9 cellular contexts compared by ENCODE assay signal in the genomic region with DNA sequence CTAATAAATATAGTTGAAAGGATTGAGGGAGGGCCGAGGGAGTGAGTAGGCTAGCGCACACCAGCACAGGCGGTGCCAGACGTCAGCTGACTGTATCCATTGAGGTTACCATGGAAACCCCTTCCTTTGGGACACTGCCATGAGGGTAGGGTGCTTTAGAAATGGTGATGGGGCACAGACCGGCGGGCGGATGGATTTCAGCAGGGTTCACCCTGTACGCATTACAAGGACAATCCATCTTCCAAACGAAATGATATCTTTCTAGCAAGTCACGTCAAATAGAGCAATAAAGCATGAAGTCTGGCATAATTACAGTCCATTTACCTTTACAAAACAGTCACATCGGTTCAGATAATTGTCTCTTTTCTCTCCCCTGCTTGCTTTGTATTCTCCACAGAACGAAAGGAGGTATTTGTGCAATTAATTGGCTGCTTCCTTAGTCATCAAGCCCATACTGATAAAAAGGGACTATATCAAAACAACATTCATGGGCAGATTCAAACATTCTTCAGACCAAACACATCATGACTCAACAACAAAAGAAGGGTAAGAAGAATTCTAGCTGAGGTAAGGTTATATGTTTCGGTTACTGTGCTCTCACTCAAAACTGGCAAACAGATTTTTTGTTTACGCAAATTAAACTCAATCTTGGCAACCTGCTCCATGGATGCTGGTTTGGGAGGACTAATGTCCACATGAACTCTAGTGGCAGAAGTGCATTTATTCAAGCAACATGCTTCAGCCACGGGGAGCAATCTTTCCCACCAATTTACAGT.
A peak's percentile ranks its signal among the peaks of the same experiment; 100 is the strongest.
DNase-seq lines count a peak whose midpoint lies in the region; ATAC-seq and TF ChIP-seq lines count a peak whose summit lies in the region.
"Had no signal": no experiment of that assay in that cellular context is flagged by ENCODE, and none has a peak within 500 bp of the region (broad histone marks: within the 10 kb centered on the region; RNA-seq: fewer than 3 reads in every experiment).

No MANE protein-coding gene starts in this region.

- peak; percentile 13 for DNase-seq in HT1080 (ENCODE audit: low read depth)
- DNase-seq in NCI-H446 treated with DMSO at 0.1 percent for 48 hours (lab: John Stamatoyannopoulos, UW) = peak; percentile 91
- peak; percentile 33 to 61 for DNase-seq in fibroblast of lung (ENCODE audit: low read depth in 2 of 2)
- peak; percentile 34 for DNase-seq in occipital lobe (lab: John Stamatoyannopoulos, UW)
- DNase-seq in activated T-cell treated with anti-CD3 and anti-CD28 coated beads, Interleukin-2, amount 50 U/mL, for 1 hour = no peak
- no peak for DNase-seq in Kasumi-1 (lab: John Stamatoyannopoulos, UW)
- DNase-seq in trophoblast cell = no peak
- DNase-seq: activated naive CD4-positive, alpha-beta T cell treated with Interleukin-2 at 50 U/mL for 16 hours had no signal

- WGBS in trophoblast cell (ENCODE audit: extremely low coverage, insufficient coverage, insufficient read length) = no CpG with 5 or more reads among the region's 15 CpGs

- H3K4me1 ChIP-seq in fibroblast of lung (ENCODE audit: control insufficient read depth, extremely low read depth, insufficient read depth, low read length) (no peaks in the 10 kb centered on the region), trophoblast cell (ENCODE audit: control insufficient read depth in 1 of 2, insufficient read depth in 2 of 2, low read length in 2 of 2) (no peaks in the 10 kb centered on the region)

- no peak overlapping the region for H3K4me3 ChIP-seq in fibroblast of lung (replicated peaks in 1 of 4; ENCODE audit: control extremely low read depth in 1 of 4, insufficient read depth in 1 of 4, low read depth in 3 of 4, low read length in 4 of 4)
- H3K4me3 ChIP-seq in trophoblast cell (ENCODE audit: low read depth, low read length) = no peak overlapping the region

- no peaks in the 10 kb centered on the region for H3K79me1 ChIP-seq in trophoblast cell (ENCODE audit: low read length)

- H2BK12ac ChIP-seq in trophoblast cell (ENCODE audit: low read length) = no peak overlapping the region

- no peak overlapping the region for H4K91ac ChIP-seq in trophoblast cell (ENCODE audit: low read depth, low read length)

- no peaks in the 10 kb centered on the region for H4K20me1 ChIP-seq in fibroblast of lung (ENCODE audit: control insufficient read depth, extremely low read depth, insufficient read depth, low read length)

- no peaks in the 10 kb centered on the region for H3K27me3 ChIP-seq in fibroblast of lung (ENCODE audit: control insufficient read depth, insufficient read depth, low read length)
- H3K27me3 ChIP-seq in trophoblast cell (ENCODE audit: insufficient read depth, low read length) = no peaks in the 10 kb centered on the region

- H2BK5ac ChIP-seq in trophoblast cell (ENCODE audit: low read depth, low read length, poor library complexity) = no peak overlapping the region

- no peak overlapping the region for H2AFZ ChIP-seq in fibroblast of lung (ENCODE audit: low read length)
- H2AFZ ChIP-seq in trophoblast cell (ENCODE audit: insufficient read depth, low read length, poor library complexity) = no peak overlapping the region

- ATAC-seq in GM19455 (IDR thresholded peaks at IDR 0.05; ENCODE audit: unreplicated experiment) = no peak

- H3K36me3 ChIP-seq in fibroblast of lung (ENCODE audit: control insufficient read depth, insufficient read depth, low read length) = no peaks in the 10 kb centered on the region
- H3K36me3 ChIP-seq in trophoblast cell (ENCODE audit: control insufficient read depth in 1 of 2, insufficient read depth in 2 of 2, low read length in 2 of 2) = no peaks in the 10 kb centered on the region

- H3K4ac ChIP-seq in trophoblast cell (ENCODE audit: low read depth, low read length) = no peak overlapping the region

- H3K79me2 ChIP-seq in fibroblast of lung (ENCODE audit: control insufficient read depth, insufficient read depth, low read length) (no peaks in the 10 kb centered on the region), trophoblast cell (ENCODE audit: control insufficient read depth, insufficient read depth, low read length, poor library complexity) (no peaks in the 10 kb centered on the region)

- no peak overlapping the region for H3K9ac ChIP-seq in fibroblast of lung (ENCODE audit: insufficient read depth, low read length)
- H3K9ac ChIP-seq in trophoblast cell (ENCODE audit: low read length) = no peak overlapping the region

- H3K18ac ChIP-seq in trophoblast cell (ENCODE audit: low read length) = no peak overlapping the region

- no peaks in the 10 kb centered on the region for H3K9me3 ChIP-seq in fibroblast of lung (ENCODE audit: control insufficient read depth, insufficient read depth, low read depth, low read length)
- no peaks in the 10 kb centered on the region for H3K9me3 ChIP-seq in trophoblast cell (ENCODE audit: insufficient read depth, low read depth, low read length)

- no peak overlapping the region for H2BK120ac ChIP-seq in trophoblast cell (ENCODE audit: insufficient read depth, low read length, poor library complexity)

- no peak overlapping the region for H4K12ac ChIP-seq in trophoblast cell (ENCODE audit: low read depth, low read length)

- no peak overlapping the region for H3K14ac ChIP-seq in trophoblast cell (ENCODE audit: low read length)

- no peak overlapping the region for H3K23ac ChIP-seq in trophoblast cell (ENCODE audit: low read length)

- no peak for TF ChIP-seq CTCF in fibroblast of lung (conservative IDR thresholded peaks at IDR 0.05 in 1 of 2, IDR thresholded peaks at IDR 0.05 in 1 of 2; ENCODE audit: low read depth in 1 of 2, low read length in 2 of 2)

- no peak overlapping the region for H4K8ac ChIP-seq in trophoblast cell (ENCODE audit: low read depth, low read length)

- H3K27ac ChIP-seq in fibroblast of lung (ENCODE audit: insufficient read depth, low read length) (no peak overlapping the region), trophoblast cell (ENCODE audit: low read depth, low read length) (no peak overlapping the region)

- H3K4me2 ChIP-seq in fibroblast of lung (ENCODE audit: extremely low read depth, insufficient read depth, low read length) (no peak overlapping the region), trophoblast cell (ENCODE audit: low read length) (no peak overlapping the region)

- H2AK5ac ChIP-seq in trophoblast cell (ENCODE audit: low read length) = no peak overlapping the region

Comparison
In these comparisons a context has a peak if more than half of its experiments do, and no peak if none do; other contexts are left out.
1. DNase-seq: peak in HT1080 (single experiment), NCI-H446 treated with DMSO at 0.1 percent for 48 hours (single experiment), fibroblast of lung (2 of 2) and occipital lobe (single experiment); none in activated T-cell treated with anti-CD3 and anti-CD28 coated beads, Interleukin-2, amount 50 U/mL, for 1 hour (single experiment), Kasumi-1 (0 of 2) and trophoblast cell (0 of 2).